23 cellular contexts compared by ENCODE assay signal in genomic region chr2:191169456-191170300, GRCh38. TPM values are rescaled to one million over a fixed set of nuclear protein-coding genes. Genes with fewer than 3 reads are reported as not detected.
A peak's percentile ranks its signal among the peaks of the same experiment; 100 is the strongest.
DNase-seq lines count a peak whose midpoint lies in the region; ATAC-seq, FAIRE-seq and TF ChIP-seq lines count a peak whose summit lies in the region.
"Had no signal": no experiment of that assay in that cellular context is flagged by ENCODE, and none has a peak within 500 bp of the region (broad histone marks: within the 10 kb centered on the region; RNA-seq: fewer than 3 reads in every experiment).

No MANE protein-coding gene starts in this region.

- H3K36me3 Mint-ChIP-seq in activated naive CD8-positive, alpha-beta T cell treated with anti-CD3 and anti-CD28 coated beads for 36 hours = no peaks in the 10 kb centered on the region

- TF ChIP-seq CTCF in A549 (IDR thresholded peaks at IDR 0.05) = no peak
- no peak for TF ChIP-seq CTCF in omental fat pad (IDR thresholded peaks at IDR 0.05)

- no peaks in the 10 kb centered on the region for H3K27me3 Mint-ChIP-seq in activated naive CD8-positive, alpha-beta T cell treated with anti-CD3 and anti-CD28 coated beads for 36 hours

- CTCF ChIA-PET in A549 (lab: Yijun Ruan, JAX) = interaction anchor here (1.3 to 11.8 kb wide), 4 partner anchors 48 to 352 kb away, joined by 6 to 172 read pairs (median 24); no protein-coding TSS in a partner anchor

- POLR2A ChIA-PET in A549 (lab: Yijun Ruan, JAX) = interaction anchor here (0.6 to 1.5 kb wide), 3 partner anchors 49 to 175 kb away, joined by 4 to 8 read pairs (median 4); no protein-coding TSS in a partner anchor

- 2% methylated on average over 5 of the region's 5 CpGs for WGBS in A549 (ENCODE audit: missing lambda C conversion rate)

- TF ChIP-seq EP300 in A549 (IDR thresholded peaks at IDR 0.05) = peak; percentile 53 to 67; a peak in 2 of 5 replicates

- TF ChIP-seq RAD21 in A549 (conservative IDR thresholded peaks at IDR 0.05 in 1 of 2, IDR thresholded peaks at IDR 0.05 in 1 of 2) = peak in 1 of 2 experiments; percentile 25; a peak in 3 of 5 replicates

- H3K4me2 ChIP-seq in A549 = peak overlapping the region; percentile 69
- H3K4me2 ChIP-seq: GM23338 had no signal

- DNase-seq in A549 (ENCODE audit: low read depth in 1 of 2, low spot score in 1 of 2) = peak in 1 of 2 experiments; percentile 75
- peak; percentile 66 for DNase-seq in ELR (ENCODE audit: low read depth)
- no peak for DNase-seq in activated naive CD8-positive, alpha-beta T cell treated with anti-CD3 and anti-CD28 coated beads for 36 hours
- DNase-seq in left lobe of liver (ENCODE audit: low spot score) = no peak
- DNase-seq in globus pallidus (ENCODE audit: low spot score) = no peak
- no peak for DNase-seq in HUDEP-2 (lab: John Stamatoyannopoulos, UW; ENCODE audit: unreplicated experiment in 76 of 76)
- DNase-seq in omental fat pad (ENCODE audit: low spot score) = no peak
- DNase-seq in NCI-H2081 (lab: John Stamatoyannopoulos, UW) = no peak
- DNase-seq: activated CD4-positive, alpha-beta T cell treated with anti-CD3 and anti-CD28 coated beads for 48 hours; activated CD8-positive, alpha-beta memory T cell treated with anti-CD3 and anti-CD28 coated beads, Interleukin-2, amount 50 U/mL, for 48 hours; amniotic stem cell; effector memory CD8-positive, alpha-beta T cell; hypothalamus; left cardiac atrium; NCI-H2029; occipital lobe; SHP77 treated with DMSO at 0.1 percent for 48 hours; stimulated activated CD4-positive, alpha-beta T cell treated with anti-CD3 and anti-CD28 coated beads, Interleukin-4, amount 100 ng/mL, for 1 hour; testis had no signal

- peak in 1 of 2 experiments; percentile 14; a peak in 3 of 6 replicates for ATAC-seq in A549
- peak; percentile 42 for ATAC-seq in left lobe of liver
- no peak for ATAC-seq in omental fat pad (ENCODE audit: low FRiP score)
- ATAC-seq: effector memory CD8-positive, alpha-beta T cell; GM12878; GM23338; left cardiac atrium had no signal

- no peak overlapping the region for H3K4me3 Mint-ChIP-seq in activated naive CD8-positive, alpha-beta T cell treated with anti-CD3 and anti-CD28 coated beads for 36 hours
- H3K4me3 Mint-ChIP-seq: B cell; effector memory CD8-positive, alpha-beta T cell; GM23338 had no signal

- peaks cover 94% of the 10 kb centered on the region for H3K4me1 ChIP-seq in A549

- peaks cover 55% of the 10 kb centered on the region for H3K4me1 Mint-ChIP-seq in activated naive CD8-positive, alpha-beta T cell treated with anti-CD3 and anti-CD28 coated beads for 36 hours

- H3K27ac ChIP-seq in A549 = peak overlapping the region; percentile 94 to 95
- H3K27ac ChIP-seq: testis had no signal

- peak overlapping the region; percentile 10; the same call in 1 of the 3 replicates for H3K4me3 ChIP-seq in A549
- H3K4me3 ChIP-seq: GM12878, GM23338, testis had no signal

- H3K27ac Mint-ChIP-seq in activated naive CD8-positive, alpha-beta T cell treated with anti-CD3 and anti-CD28 coated beads for 36 hours = peak overlapping the region; percentile 4
- H3K27ac Mint-ChIP-seq: B cell; effector memory CD8-positive, alpha-beta T cell; GM23338 had no signal

- no peaks in the 10 kb centered on the region for H3K9me3 ChIP-seq in A549
- H3K9me3 ChIP-seq: testis had no signal

- H3K9me3 Mint-ChIP-seq in activated naive CD8-positive, alpha-beta T cell treated with anti-CD3 and anti-CD28 coated beads for 36 hours = no peaks in the 10 kb centered on the region
- H3K9me3 Mint-ChIP-seq: effector memory CD8-positive, alpha-beta T cell; GM23338 had no signal

- FAIRE-seq in A549 (lab: Jason Lieb, UNC) = peak; percentile 28
- FAIRE-seq: G401.6, GM12878 had no signal

- no peak for TF ChIP-seq POLR2A in A549 (IDR thresholded peaks at IDR 0.05; ENCODE audit: low read length)

TF ChIP-seq in A549, 52 proteins besides CTCF, POLR2A, EP300 and RAD21:
- TF ChIP-seq, protein P1, sequence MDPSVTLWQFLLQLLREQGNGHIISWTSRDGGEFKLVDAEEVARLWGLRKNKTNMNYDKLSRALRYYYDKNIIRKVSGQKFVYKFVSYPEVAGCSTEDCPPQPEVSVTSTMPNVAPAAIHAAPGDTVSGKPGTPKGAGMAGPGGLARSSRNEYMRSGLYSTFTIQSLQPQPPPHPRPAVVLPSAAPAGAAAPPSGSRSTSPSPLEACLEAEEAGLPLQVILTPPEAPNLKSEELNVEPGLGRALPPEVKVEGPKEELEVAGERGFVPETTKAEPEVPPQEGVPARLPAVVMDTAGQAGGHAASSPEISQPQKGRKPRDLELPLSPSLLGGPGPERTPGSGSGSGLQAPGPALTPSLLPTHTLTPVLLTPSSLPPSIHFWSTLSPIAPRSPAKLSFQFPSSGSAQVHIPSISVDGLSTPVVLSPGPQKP (IDR thresholded peaks at IDR 0.05; ENCODE audit: low read depth, low read length) = no peak
- no peak for TF ChIP-seq ZC3H11A (IDR thresholded peaks at IDR 0.05)
- TF ChIP-seq, protein P2, sequence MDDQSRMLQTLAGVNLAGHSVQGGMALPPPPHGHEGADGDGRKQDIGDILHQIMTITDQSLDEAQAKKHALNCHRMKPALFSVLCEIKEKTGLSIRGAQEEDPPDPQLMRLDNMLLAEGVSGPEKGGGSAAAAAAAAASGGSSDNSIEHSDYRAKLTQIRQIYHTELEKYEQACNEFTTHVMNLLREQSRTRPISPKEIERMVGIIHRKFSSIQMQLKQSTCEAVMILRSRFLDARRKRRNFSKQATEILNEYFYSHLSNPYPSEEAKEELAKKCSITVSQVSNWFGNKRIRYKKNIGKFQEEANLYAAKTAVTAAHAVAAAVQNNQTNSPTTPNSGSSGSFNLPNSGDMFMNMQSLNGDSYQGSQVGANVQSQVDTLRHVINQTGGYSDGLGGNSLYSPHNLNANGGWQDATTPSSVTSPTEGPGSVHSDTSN (IDR thresholded peaks at IDR 0.05) = 0 out of 2 replicates have a peak, but pooled peaks have one; percentile 48
- TF ChIP-seq JUNB (IDR thresholded peaks at IDR 0.05) = peak; percentile 88
- peak; percentile 67 to 97 for TF ChIP-seq CEBPB (IDR thresholded peaks at IDR 0.05)
- no peak for TF ChIP-seq NR3C1 (IDR thresholded peaks at IDR 0.05)
- no peak for TF ChIP-seq KDM1A (IDR thresholded peaks at IDR 0.05; ENCODE audit: low read depth)
- peak in 1 of 2 experiments; percentile 44; a peak in 1 of 5 replicates for TF ChIP-seq JUN (IDR thresholded peaks at IDR 0.05)
- peak; percentile 47; the same call in 1 of the 3 replicates for TF ChIP-seq BCL3 (IDR thresholded peaks at IDR 0.05)
- peak; percentile 96 for TF ChIP-seq GATA3 (IDR thresholded peaks at IDR 0.05; ENCODE audit: borderline replicate concordance)
- TF ChIP-seq ZNF302 (CRISPR knock-in tag; IDR thresholded peaks at IDR 0.05) = no peak
- no peak for TF ChIP-seq HEYL (CRISPR knock-in tag; IDR thresholded peaks at IDR 0.05)
- TF ChIP-seq RARB (CRISPR knock-in tag; IDR thresholded peaks at IDR 0.05) = peak; percentile 62; the same call in 1 of the 2 replicates
- TF ChIP-seq, protein P3, sequence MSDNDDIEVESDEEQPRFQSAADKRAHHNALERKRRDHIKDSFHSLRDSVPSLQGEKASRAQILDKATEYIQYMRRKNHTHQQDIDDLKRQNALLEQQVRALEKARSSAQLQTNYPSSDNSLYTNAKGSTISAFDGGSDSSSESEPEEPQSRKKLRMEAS (IDR thresholded peaks at IDR 0.05) = peak; percentile 76
- TF ChIP-seq MYC (IDR thresholded peaks at IDR 0.05; ENCODE audit: borderline replicate concordance, low read length) = no peak
- peak; percentile 68 for TF ChIP-seq FOSL2 (IDR thresholded peaks at IDR 0.05)
- TF ChIP-seq FOSL2 (CRISPR knock-in tag; IDR thresholded peaks at IDR 0.05) = peak; percentile 88

RNA-seq across cellular contexts. Expression of gene STAT4, which starts 18.9 kb away (rescaled TPM):
- polyA plus RNA-seq in A549 (2011; rRNA removed) (32.4 and 34.4 TPM in 2 replicates), A549 (2017; fragmentation: RNase III; extraction: RNeasy Plus Mini Kit Qiagen cat#74134 plus additional on column Dnase treatment) (11.6 to 14.0 TPM (median 11.7 TPM) in 3 replicates)
- polyA plus RNA-seq in A549 (2012; cell fraction: cytosol; rRNA removed) = 5.2 and 6.9 TPM in 2 replicates
- 3.2 and 5.4 TPM in 2 replicates for polyA plus RNA-seq in A549 (2012; cell fraction: nucleus; rRNA removed)
- 15.4 and 26.1 TPM in 2 replicates for polyA minus RNA-seq in A549 (2011; rRNA and poly(A)+ RNA removed)
- total RNA-seq in activated naive CD8-positive, alpha-beta T cell treated with anti-CD3 and anti-CD28 coated beads for 36 hours = 10 to 100 TPM; 80.6 to 81.0 TPM
- total RNA-seq in left lobe of liver (0.98 TPM), omental fat pad (10 to 100 TPM in 2 of 4 donors, 1 to 10 TPM in 2; 4.6 to 29.4 (median 10.5) TPM)
